ENCODE assay signal across 1 cellular context in the genomic region with DNA sequence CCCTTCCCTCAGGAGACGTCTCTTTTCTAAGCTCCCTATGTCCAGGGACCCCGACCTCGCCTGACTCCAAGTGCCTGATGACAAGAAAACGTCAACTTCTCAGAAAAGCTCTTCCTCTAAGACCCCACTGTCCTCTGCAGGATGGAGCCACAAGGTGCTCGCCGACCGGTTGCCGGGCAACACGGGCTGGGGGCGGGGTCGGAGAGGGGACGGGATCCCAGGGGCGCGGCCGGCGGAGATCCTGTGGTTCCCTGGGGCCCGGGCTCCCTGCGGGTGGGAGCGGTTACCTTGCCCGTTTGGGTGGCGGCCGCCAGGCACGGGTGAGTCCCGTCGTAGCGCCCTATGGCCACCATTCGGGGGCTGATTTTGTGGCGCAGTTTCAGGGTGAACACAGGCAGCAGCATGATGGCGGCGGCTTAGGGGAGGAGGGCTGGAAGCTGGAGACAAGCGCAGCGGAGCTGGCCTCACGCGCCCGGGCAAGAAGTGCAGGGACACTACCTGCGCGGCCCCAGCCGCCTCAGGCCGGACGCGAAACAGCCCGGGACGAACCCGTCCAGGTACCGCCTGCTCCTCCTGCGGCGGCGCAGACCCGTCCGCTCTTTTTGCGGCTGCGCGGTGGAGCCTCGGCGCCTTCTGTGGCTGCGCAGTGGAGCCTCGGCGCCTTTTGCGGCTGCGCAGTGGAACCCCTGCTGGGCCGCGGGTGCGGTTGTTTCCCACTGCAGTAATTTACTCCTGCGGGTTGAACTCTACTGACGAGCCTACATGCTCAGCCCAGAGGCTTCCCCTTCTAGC.
A peak's percentile ranks its signal among the peaks of the same experiment; 100 is the strongest.
TF ChIP-seq lines count a peak whose summit lies in the region.

Gene BBS2 (minus strand): TSS at position 566 of the 792 bp plus-strand sequence. CDS start 162 bp downstream, at position 404.

TF ChIP-seq in HepG2, 621 proteins besides CTCF, POLR2A, EP300 and RAD21 (continued from another document and continues in another):
- TF ChIP-seq RNF219 (CRISPR knock-in tag; IDR thresholded peaks at IDR 0.05): no peak
- peak; percentile 73; the same call in 1 of the 2 replicates for TF ChIP-seq ZNF768 (CRISPR knock-in tag; IDR thresholded peaks at IDR 0.05)
- no peak for TF ChIP-seq MAZ (IDR thresholded peaks at IDR 0.05; ENCODE audit: borderline replicate concordance, low read depth, low read length)
- peak; percentile 69 for TF ChIP-seq MAZ (CRISPR knock-in tag; IDR thresholded peaks at IDR 0.05; ENCODE audit: low read depth)
- TF ChIP-seq, protein P1, sequence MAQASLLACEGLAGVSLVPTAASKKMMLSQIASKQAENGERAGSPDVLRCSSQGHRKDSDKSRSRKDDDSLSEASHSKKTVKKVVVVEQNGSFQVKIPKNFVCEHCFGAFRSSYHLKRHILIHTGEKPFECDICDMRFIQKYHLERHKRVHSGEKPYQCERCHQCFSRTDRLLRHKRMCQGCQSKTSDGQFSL (CRISPR knock-in tag; IDR thresholded peaks at IDR 0.05): no peak
- no peak for TF ChIP-seq ZNF557 (CRISPR knock-in tag; IDR thresholded peaks at IDR 0.05)
- peak; percentile 93 for TF ChIP-seq MYPOP (CRISPR knock-in tag; IDR thresholded peaks at IDR 0.05)
- TF ChIP-seq RELA (CRISPR knock-in tag; IDR thresholded peaks at IDR 0.05): no peak
- no peak for TF ChIP-seq NBN (conservative IDR thresholded peaks at IDR 0.05)
- TF ChIP-seq GABPA (IDR thresholded peaks at IDR 0.05; ENCODE audit: low read depth, low read length): no peak
- no peak for TF ChIP-seq GABPA (CRISPR knock-in tag; IDR thresholded peaks at IDR 0.05; ENCODE audit: low read depth)
- TF ChIP-seq FOXC1 (CRISPR knock-in tag; IDR thresholded peaks at IDR 0.05; ENCODE audit: borderline replicate concordance): peak; percentile 70
- TF ChIP-seq ZKSCAN5 (CRISPR knock-in tag; IDR thresholded peaks at IDR 0.05): no peak
- TF ChIP-seq TP53 (CRISPR knock-in tag; conservative IDR thresholded peaks at IDR 0.05): no peak
- TF ChIP-seq, protein P2, sequence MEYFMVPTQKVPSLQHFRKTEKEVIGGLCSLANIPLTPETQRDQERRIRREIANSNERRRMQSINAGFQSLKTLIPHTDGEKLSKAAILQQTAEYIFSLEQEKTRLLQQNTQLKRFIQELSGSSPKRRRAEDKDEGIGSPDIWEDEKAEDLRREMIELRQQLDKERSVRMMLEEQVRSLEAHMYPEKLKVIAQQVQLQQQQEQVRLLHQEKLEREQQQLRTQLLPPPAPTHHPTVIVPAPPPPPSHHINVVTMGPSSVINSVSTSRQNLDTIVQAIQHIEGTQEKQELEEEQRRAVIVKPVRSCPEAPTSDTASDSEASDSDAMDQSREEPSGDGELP (IDR thresholded peaks at IDR 0.05; ENCODE audit: borderline replicate concordance, low read depth): no peak
- no peak for TF ChIP-seq NFIB (CRISPR knock-in tag; IDR thresholded peaks at IDR 0.05; ENCODE audit: borderline replicate concordance)
- 0 out of 2 replicates have a peak, but pooled peaks have one; percentile 57 for TF ChIP-seq ZNF205 (CRISPR knock-in tag; IDR thresholded peaks at IDR 0.05)
- TF ChIP-seq ZZZ3 (CRISPR knock-in tag; IDR thresholded peaks at IDR 0.05; ENCODE audit: borderline replicate concordance): no peak
- no peak for TF ChIP-seq NR2F1 (CRISPR knock-in tag; IDR thresholded peaks at IDR 0.05)
- TF ChIP-seq NCOA5 (CRISPR knock-in tag; IDR thresholded peaks at IDR 0.05): no peak
- TF ChIP-seq KDM5A (IDR thresholded peaks at IDR 0.05; ENCODE audit: borderline replicate concordance, low read length): no peak; the same call in 1 of the 2 replicates
- TF ChIP-seq NFRKB (IDR thresholded peaks at IDR 0.05): no peak
- TF ChIP-seq, protein P3, sequence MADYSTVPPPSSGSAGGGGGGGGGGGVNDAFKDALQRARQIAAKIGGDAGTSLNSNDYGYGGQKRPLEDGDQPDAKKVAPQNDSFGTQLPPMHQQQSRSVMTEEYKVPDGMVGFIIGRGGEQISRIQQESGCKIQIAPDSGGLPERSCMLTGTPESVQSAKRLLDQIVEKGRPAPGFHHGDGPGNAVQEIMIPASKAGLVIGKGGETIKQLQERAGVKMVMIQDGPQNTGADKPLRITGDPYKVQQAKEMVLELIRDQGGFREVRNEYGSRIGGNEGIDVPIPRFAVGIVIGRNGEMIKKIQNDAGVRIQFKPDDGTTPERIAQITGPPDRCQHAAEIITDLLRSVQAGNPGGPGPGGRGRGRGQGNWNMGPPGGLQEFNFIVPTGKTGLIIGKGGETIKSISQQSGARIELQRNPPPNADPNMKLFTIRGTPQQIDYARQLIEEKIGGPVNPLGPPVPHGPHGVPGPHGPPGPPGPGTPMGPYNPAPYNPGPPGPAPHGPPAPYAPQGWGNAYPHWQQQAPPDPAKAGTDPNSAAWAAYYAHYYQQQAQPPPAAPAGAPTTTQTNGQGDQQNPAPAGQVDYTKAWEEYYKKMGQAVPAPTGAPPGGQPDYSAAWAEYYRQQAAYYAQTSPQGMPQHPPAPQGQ (CRISPR knock-in tag; IDR thresholded peaks at IDR 0.05; ENCODE audit: borderline replicate concordance): no peak
- no peak; the same call in 1 of the 2 replicates for TF ChIP-seq THAP7 (CRISPR knock-in tag; IDR thresholded peaks at IDR 0.05)
- no peak for TF ChIP-seq ZNF644 (CRISPR knock-in tag; IDR thresholded peaks at IDR 0.05; ENCODE audit: low read depth)
- TF ChIP-seq, protein P4, sequence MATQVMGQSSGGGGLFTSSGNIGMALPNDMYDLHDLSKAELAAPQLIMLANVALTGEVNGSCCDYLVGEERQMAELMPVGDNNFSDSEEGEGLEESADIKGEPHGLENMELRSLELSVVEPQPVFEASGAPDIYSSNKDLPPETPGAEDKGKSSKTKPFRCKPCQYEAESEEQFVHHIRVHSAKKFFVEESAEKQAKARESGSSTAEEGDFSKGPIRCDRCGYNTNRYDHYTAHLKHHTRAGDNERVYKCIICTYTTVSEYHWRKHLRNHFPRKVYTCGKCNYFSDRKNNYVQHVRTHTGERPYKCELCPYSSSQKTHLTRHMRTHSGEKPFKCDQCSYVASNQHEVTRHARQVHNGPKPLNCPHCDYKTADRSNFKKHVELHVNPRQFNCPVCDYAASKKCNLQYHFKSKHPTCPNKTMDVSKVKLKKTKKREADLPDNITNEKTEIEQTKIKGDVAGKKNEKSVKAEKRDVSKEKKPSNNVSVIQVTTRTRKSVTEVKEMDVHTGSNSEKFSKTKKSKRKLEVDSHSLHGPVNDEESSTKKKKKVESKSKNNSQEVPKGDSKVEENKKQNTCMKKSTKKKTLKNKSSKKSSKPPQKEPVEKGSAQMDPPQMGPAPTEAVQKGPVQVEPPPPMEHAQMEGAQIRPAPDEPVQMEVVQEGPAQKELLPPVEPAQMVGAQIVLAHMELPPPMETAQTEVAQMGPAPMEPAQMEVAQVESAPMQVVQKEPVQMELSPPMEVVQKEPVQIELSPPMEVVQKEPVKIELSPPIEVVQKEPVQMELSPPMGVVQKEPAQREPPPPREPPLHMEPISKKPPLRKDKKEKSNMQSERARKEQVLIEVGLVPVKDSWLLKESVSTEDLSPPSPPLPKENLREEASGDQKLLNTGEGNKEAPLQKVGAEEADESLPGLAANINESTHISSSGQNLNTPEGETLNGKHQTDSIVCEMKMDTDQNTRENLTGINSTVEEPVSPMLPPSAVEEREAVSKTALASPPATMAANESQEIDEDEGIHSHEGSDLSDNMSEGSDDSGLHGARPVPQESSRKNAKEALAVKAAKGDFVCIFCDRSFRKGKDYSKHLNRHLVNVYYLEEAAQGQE (IDR thresholded peaks at IDR 0.05; ENCODE audit: borderline replicate concordance in 1 of 2, low read depth in 1 of 2, low read length in 2 of 2): no peak
- TF ChIP-seq, protein P5, sequence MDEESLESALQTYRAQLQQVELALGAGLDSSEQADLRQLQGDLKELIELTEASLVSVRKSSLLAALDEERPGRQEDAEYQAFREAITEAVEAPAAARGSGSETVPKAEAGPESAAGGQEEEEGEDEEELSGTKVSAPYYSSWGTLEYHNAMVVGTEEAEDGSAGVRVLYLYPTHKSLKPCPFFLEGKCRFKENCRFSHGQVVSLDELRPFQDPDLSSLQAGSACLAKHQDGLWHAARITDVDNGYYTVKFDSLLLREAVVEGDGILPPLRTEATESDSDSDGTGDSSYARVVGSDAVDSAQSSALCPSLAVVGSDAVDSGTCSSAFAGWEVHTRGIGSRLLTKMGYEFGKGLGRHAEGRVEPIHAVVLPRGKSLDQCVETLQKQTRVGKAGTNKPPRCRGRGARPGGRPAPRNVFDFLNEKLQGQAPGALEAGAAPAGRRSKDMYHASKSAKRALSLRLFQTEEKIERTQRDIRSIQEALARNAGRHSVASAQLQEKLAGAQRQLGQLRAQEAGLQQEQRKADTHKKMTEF (CRISPR knock-in tag; IDR thresholded peaks at IDR 0.05): peak; percentile 84; the same call in 1 of the 2 replicates
- TF ChIP-seq, protein P6, sequence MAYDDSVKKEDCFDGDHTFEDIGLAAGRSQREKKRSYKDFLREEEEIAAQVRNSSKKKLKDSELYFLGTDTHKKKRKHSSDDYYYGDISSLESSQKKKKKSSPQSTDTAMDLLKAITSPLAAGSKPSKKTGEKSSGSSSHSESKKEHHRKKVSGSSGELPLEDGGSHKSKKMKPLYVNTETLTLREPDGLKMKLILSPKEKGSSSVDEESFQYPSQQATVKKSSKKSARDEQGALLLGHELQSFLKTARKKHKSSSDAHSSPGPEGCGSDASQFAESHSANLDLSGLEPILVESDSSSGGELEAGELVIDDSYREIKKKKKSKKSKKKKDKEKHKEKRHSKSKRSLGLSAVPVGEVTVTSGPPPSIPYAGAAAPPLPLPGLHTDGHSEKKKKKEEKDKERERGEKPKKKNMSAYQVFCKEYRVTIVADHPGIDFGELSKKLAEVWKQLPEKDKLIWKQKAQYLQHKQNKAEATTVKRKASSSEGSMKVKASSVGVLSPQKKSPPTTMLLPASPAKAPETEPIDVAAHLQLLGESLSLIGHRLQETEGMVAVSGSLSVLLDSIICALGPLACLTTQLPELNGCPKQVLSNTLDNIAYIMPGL (CRISPR knock-in tag; IDR thresholded peaks at IDR 0.05; ENCODE audit: borderline replicate concordance in 1 of 2, low read depth in 1 of 2): peak in 1 of 2 experiments; percentile 72; a peak in 2 of 4 replicates
- TF ChIP-seq ZNF572 (CRISPR knock-in tag; IDR thresholded peaks at IDR 0.05): peak; percentile 75
- TF ChIP-seq SNRNP70 (IDR thresholded peaks at IDR 0.05; ENCODE audit: low read depth, low read length): no peak
- TF ChIP-seq, protein P7, sequence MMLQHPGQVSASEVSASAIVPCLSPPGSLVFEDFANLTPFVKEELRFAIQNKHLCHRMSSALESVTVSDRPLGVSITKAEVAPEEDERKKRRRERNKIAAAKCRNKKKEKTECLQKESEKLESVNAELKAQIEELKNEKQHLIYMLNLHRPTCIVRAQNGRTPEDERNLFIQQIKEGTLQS (CRISPR knock-in tag; IDR thresholded peaks at IDR 0.05): peak; percentile 46; the same call in 1 of the 2 replicates
- no peak for TF ChIP-seq ATM (IDR thresholded peaks at IDR 0.05; ENCODE audit: borderline replicate concordance)
- TF ChIP-seq SMARCC2 (IDR thresholded peaks at IDR 0.05): no peak
- no peak for TF ChIP-seq FIP1L1 (IDR thresholded peaks at IDR 0.05; ENCODE audit: borderline replicate concordance, insufficient read depth, low read depth, low read length)
- peak; percentile 71; the same call in 1 of the 2 replicates for TF ChIP-seq ZMYM4 (CRISPR knock-in tag; IDR thresholded peaks at IDR 0.05)
- TF ChIP-seq ZNF782 (CRISPR knock-in tag; IDR thresholded peaks at IDR 0.05; ENCODE audit: borderline replicate concordance): peak; percentile 94; the same call in 1 of the 2 replicates
- TF ChIP-seq HOXD1 (CRISPR knock-in tag; IDR thresholded peaks at IDR 0.05): peak; percentile 90; the same call in 1 of the 2 replicates
- TF ChIP-seq NFIC (IDR thresholded peaks at IDR 0.05; ENCODE audit: low read length): no peak
- TF ChIP-seq IRF9 (CRISPR knock-in tag; IDR thresholded peaks at IDR 0.05; ENCODE audit: borderline replicate concordance): peak; percentile 91; the same call in 1 of the 2 replicates
- 0 out of 2 replicates have a peak, but pooled peaks have one; percentile 50 for TF ChIP-seq KDM4B (CRISPR knock-in tag; IDR thresholded peaks at IDR 0.05)
- no peak for TF ChIP-seq ZBTB42 (CRISPR knock-in tag; IDR thresholded peaks at IDR 0.05)
